8 cellular contexts compared by ENCODE assay signal in the genomic region with DNA sequence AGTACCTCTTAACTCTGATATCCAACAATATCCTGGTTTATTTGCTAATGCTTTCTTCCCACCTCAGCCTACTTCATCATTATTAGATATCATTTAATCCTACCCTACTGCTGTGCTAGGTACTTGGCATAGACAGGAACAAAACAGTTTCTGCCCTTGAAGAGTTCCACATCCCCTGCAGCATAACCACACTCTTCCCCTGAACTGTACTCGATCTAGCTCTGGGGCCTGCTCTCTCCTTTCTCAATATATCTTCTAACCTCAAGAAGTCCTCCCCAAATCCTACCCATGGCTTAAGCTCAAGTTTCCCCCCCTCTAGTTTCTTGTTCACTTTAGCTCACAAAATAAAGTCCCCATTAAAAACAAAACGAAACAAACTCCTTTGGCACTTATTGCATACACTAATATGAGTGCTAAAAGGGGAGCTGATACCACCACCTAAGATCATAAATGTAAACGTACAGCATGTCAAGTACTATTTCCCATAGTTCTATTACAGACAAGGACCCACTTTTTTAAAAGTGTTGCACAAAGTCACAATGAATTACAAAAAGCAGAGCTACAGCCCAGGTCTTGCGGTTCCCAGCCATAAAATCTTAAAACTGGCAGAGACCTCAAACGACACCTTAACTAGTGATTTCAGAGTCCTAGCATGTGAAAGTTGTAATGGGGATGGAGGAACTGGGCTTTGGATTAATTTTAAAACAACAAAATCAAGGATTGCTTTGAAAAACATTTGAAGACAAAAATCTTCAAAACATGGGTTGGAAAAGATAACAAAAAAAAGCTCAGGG.
DNase-seq lines count a peak whose midpoint lies in the region; ATAC-seq, FAIRE-seq and TF ChIP-seq lines count a peak whose summit lies in the region.

No MANE protein-coding gene starts in this region.

- no peak for DNase-seq in activated CD8-positive, alpha-beta memory T cell treated with anti-CD3 and anti-CD28 coated beads, Interleukin-2, amount 10 ng/mL, durations not matched to agents 7 days and 5 days
- DNase-seq in activated CD8-positive, alpha-beta memory T cell treated with anti-CD3 and anti-CD28 coated beads, Interleukin-2, amount 50 U/mL, for 4 hours: no peak
- DNase-seq in SK-N-MC (ENCODE audit: low read depth, low spot score): no peak
- no peak for DNase-seq in keratinocyte (ENCODE audit: low read depth, low spot score)
- no peak for DNase-seq in suprapubic skin (ENCODE audit: low spot score in 2 of 2)
- no peak for DNase-seq in stimulated activated CD4-positive, alpha-beta T cell treated with anti-CD3 and anti-CD28 coated beads, Interleukin-12 subunit alpha, Interleukin-12 subunit beta, amount 100 ng/mL, for 4 hours
- DNase-seq in NCI-H2029 (lab: John Stamatoyannopoulos, UW): no peak

- ATAC-seq in activated CD8-positive, alpha-beta memory T cell treated with anti-CD3 and anti-CD28 coated beads, Interleukin-2, amount 10 ng/mL, durations not matched to agents 7 days and 5 days: no peak
- ATAC-seq in HG03354 (IDR thresholded peaks at IDR 0.05; ENCODE audit: poor library complexity, severe bottlenecking, unreplicated experiment): no peak

- dilution Hi-C loops in keratinocyte (cut with MboI; ENCODE audit: extremely low pct_ligation_motif_present, low sequenced_read_pairs): no loop called here

- H3K27me3 ChIP-seq in keratinocyte (ENCODE audit: control insufficient read depth, extremely low read depth, insufficient read depth, low read length): no peaks in the 10 kb centered on the region
- H3K27me3 ChIP-seq in suprapubic skin: no peaks in the 10 kb centered on the region

- peak overlapping the region; percentile 86 for H3K27ac Mint-ChIP-seq in activated CD8-positive, alpha-beta memory T cell treated with anti-CD3 and anti-CD28 coated beads, Interleukin-2, amount 10 ng/mL, durations not matched to agents 7 days and 5 days

- H3K4me2 ChIP-seq in keratinocyte (ENCODE audit: control insufficient read depth, extremely low read depth, insufficient read depth, low read depth, low read length): peak overlapping the region; percentile 74

- TF ChIP-seq CTCF in keratinocyte (optimal IDR thresholded peaks at IDR 0.05 in 1 of 3, IDR thresholded peaks at IDR 0.05 in 1 of 3, conservative IDR thresholded peaks at IDR 0.05 in 1 of 3; ENCODE audit: extremely low read depth in 1 of 3, insufficient read depth in 2 of 3, low read length in 3 of 3) (no peak), suprapubic skin (IDR thresholded peaks at IDR 0.05) (no peak)

- peaks cover 18% of the 10 kb centered on the region for H4K20me1 ChIP-seq in keratinocyte (ENCODE audit: control insufficient read depth, extremely low read depth, insufficient read depth, low read length)

- H3K27me3 Mint-ChIP-seq in activated CD8-positive, alpha-beta memory T cell treated with anti-CD3 and anti-CD28 coated beads, Interleukin-2, amount 10 ng/mL, durations not matched to agents 7 days and 5 days: no peaks in the 10 kb centered on the region

- 48% methylated on average over 5 of the region's 5 CpGs for WGBS in suprapubic skin

- H3K4me3 ChIP-seq in SK-N-MC (peak overlapping the region; percentile 70), keratinocyte (ENCODE audit: control insufficient read depth in 2 of 3, extremely low read depth in 1 of 3, insufficient read depth in 2 of 3, low read depth in 1 of 3, low read length in 3 of 3) (no peak overlapping the region), suprapubic skin (peak overlapping the region; percentile 80)

- peaks cover 32% of the 10 kb centered on the region for H3K79me2 ChIP-seq in keratinocyte (ENCODE audit: control insufficient read depth, insufficient read depth, low read length)

- peaks cover 15% of the 10 kb centered on the region for H3K36me3 Mint-ChIP-seq in activated CD8-positive, alpha-beta memory T cell treated with anti-CD3 and anti-CD28 coated beads, Interleukin-2, amount 10 ng/mL, durations not matched to agents 7 days and 5 days

- no peaks in the 10 kb centered on the region for H3K9me3 Mint-ChIP-seq in activated CD8-positive, alpha-beta memory T cell treated with anti-CD3 and anti-CD28 coated beads, Interleukin-2, amount 10 ng/mL, durations not matched to agents 7 days and 5 days (ENCODE audit: low read depth)

- CTCF ChIA-PET in activated CD8-positive, alpha-beta memory T cell treated with anti-CD3 and anti-CD28 coated beads, Interleukin-2, amount 10 ng/mL, durations not matched to agents 7 days and 5 days (lab: Charles Lee): interaction anchor here (0.9 to 1.7 kb wide), 3 partner anchors 48 to 133 kb away, joined by 3 read pairs; no protein-coding TSS in a partner anchor

- H3K4me1 Mint-ChIP-seq in activated CD8-positive, alpha-beta memory T cell treated with anti-CD3 and anti-CD28 coated beads, Interleukin-2, amount 10 ng/mL, durations not matched to agents 7 days and 5 days: peaks cover 30% of the 10 kb centered on the region

- H3K27ac ChIP-seq in SK-N-MC (peak overlapping the region; percentile 61), keratinocyte (ENCODE audit: control insufficient read depth, insufficient read depth, low read length) (peak overlapping the region; percentile 67), suprapubic skin (peak overlapping the region; percentile 100)

- H3K9ac ChIP-seq in SK-N-MC (ENCODE audit: insufficient read length) (peak overlapping the region; percentile 8), keratinocyte (ENCODE audit: control insufficient read depth, extremely low read depth, insufficient read depth, low read length) (peak overlapping the region; percentile 96)

- no peak overlapping the region for H2AFZ ChIP-seq in keratinocyte (ENCODE audit: control insufficient read depth, low read length)

- H3K9me3 ChIP-seq in SK-N-MC (ENCODE audit: low read depth, low read length) (no peaks in the 10 kb centered on the region), keratinocyte (ENCODE audit: control insufficient read depth, low read depth, low read length) (no peaks in the 10 kb centered on the region), suprapubic skin (no peaks in the 10 kb centered on the region)

- TF ChIP-seq EP300 in suprapubic skin (IDR thresholded peaks at IDR 0.05): no peak

- H3K4me3 Mint-ChIP-seq in activated CD8-positive, alpha-beta memory T cell treated with anti-CD3 and anti-CD28 coated beads, Interleukin-2, amount 10 ng/mL, durations not matched to agents 7 days and 5 days: peak overlapping the region; percentile 74

- peaks cover 24% of the 10 kb centered on the region for H3K36me3 ChIP-seq in SK-N-MC (ENCODE audit: insufficient read depth, low read length)
- H3K36me3 ChIP-seq in keratinocyte (ENCODE audit: control insufficient read depth in 2 of 2, extremely low read depth in 1 of 2, insufficient read depth in 2 of 2, low read length in 2 of 2): peaks cover 2 to 5% of the 10 kb centered on the region in 2 experiments
- H3K36me3 ChIP-seq in suprapubic skin: no peaks in the 10 kb centered on the region

- H3K9me1 ChIP-seq in keratinocyte (ENCODE audit: control insufficient read depth, extremely low read depth, insufficient read depth, low read length): no peaks in the 10 kb centered on the region

- peaks cover 17% of the 10 kb centered on the region for H3K4me1 ChIP-seq in keratinocyte (ENCODE audit: control insufficient read depth, extremely low read depth, insufficient read depth, low read length)
- peaks cover 28% of the 10 kb centered on the region for H3K4me1 ChIP-seq in suprapubic skin

- FAIRE-seq in keratinocyte (lab: Jason Lieb, UNC): no peak

- no peak for TF ChIP-seq POLR2A in suprapubic skin (IDR thresholded peaks at IDR 0.05)

Comparison
In these comparisons a context has a peak if more than half of its experiments do, and no peak if none do; other contexts are left out.
1. H3K4me3 ChIP-seq: peak in SK-N-MC (single experiment) and suprapubic skin (single experiment); none in keratinocyte (0 of 3).
2. Peak in every context shown above with its lines, with median percentiles within 50 percentile points of each other: H3K27ac ChIP-seq.